30 cellular contexts compared by ENCODE assay signal in genomic region chr15:42048080-42048820, GRCh38. TPM values are rescaled to one million over a fixed set of nuclear protein-coding genes. Genes with fewer than 3 reads are reported as not detected.
DNase-seq lines count a peak whose midpoint lies in the region; ATAC-seq, FAIRE-seq and TF ChIP-seq lines count a peak whose summit lies in the region.
"Had no signal": no experiment of that assay in that cellular context is flagged by ENCODE, and none has a peak within 500 bp of the region (broad histone marks: within the 10 kb centered on the region; RNA-seq: fewer than 3 reads in every experiment).

No MANE protein-coding gene starts in this region.

- H3K27ac ChIP-seq in esophagus (ENCODE audit: low read depth in 2 of 2, low read length in 1 of 2), result peak overlapping the region; percentile 7 to 52
- no peak overlapping the region for H3K27ac ChIP-seq in HepG2 (ENCODE audit: extremely low read length, insufficient read depth, low read length)
- H3K27ac ChIP-seq: SJSA1 had no signal

- H3K27me3 ChIP-seq in esophagus (ENCODE audit: control insufficient read depth in 1 of 2, insufficient read depth in 2 of 2, low read length in 2 of 2) (no peaks in the 10 kb centered on the region), HepG2 (ENCODE audit: control insufficient read depth in 1 of 2, insufficient read depth in 2 of 2, low read length in 2 of 2) (peaks cover 1 to 31% of the 10 kb centered on the region in 2 experiments; a peak in 4 of 5 replicates)

- CTCF ChIA-PET in HepG2 (lab: Yijun Ruan, JAX; ENCODE audit: low intra/inter-chr PET ratio, low total read pairs), result no interaction called here

- no peak overlapping the region for H3K4me2 ChIP-seq in HepG2 (ENCODE audit: low read depth, low read length)

- TF ChIP-seq EP300 in HepG2 (IDR thresholded peaks at IDR 0.05; ENCODE audit: low read depth in 2 of 2, low read length in 2 of 2), result no peak
- no peak for TF ChIP-seq EP300 in HepG2 (CRISPR knock-in tag; IDR thresholded peaks at IDR 0.05; ENCODE audit: borderline replicate concordance)

- H3K36me3 ChIP-seq in esophagus (ENCODE audit: control insufficient read depth in 2 of 2, insufficient read depth in 2 of 2, low read length in 1 of 2), result no peaks in the 10 kb centered on the region
- no peaks in the 10 kb centered on the region for H3K36me3 ChIP-seq in HepG2 (replicated peaks in 1 of 2; ENCODE audit: control insufficient read depth in 1 of 2, insufficient read depth in 2 of 2, low read length in 2 of 2)
- H3K36me3 ChIP-seq: SJSA1 had no signal

- DNase-seq in NCI-H526 (lab: John Stamatoyannopoulos, UW) (peak; percentile 5 to 37), NCI-H526 treated with DMSO at 0.1 percent for 48 hours (lab: John Stamatoyannopoulos, UW) (no peak), left lobe of liver (ENCODE audit: low spot score) (peak; percentile 7), NCI-H187 treated with DMSO at 0.1 percent for 48 hours (lab: John Stamatoyannopoulos, UW) (no peak), HepG2 (ENCODE audit: low spot score) (no peak), midbrain (lab: John Stamatoyannopoulos, UW) (no peak)
- DNase-seq in NK-92 treated with Interleukin-12 subunit alpha and Interleukin-12 subunit beta, amount 100 ng/mL, for 24 hours (lab: John Stamatoyannopoulos, UW), result no peak
- DNase-seq: 8988T, ACHN, DMS153, HFFc6, KBM-7, MM.1S, NCI-H1048, NCI-H1694 treated with DMSO at 0.1 percent for 48 hours, NCI-H2081 treated with DMSO at 0.1 percent for 48 hours, NCI-H2171 treated with DMSO at 0.1 percent for 48 hours, NCI-H345, NCI-H510A treated with DMSO at 0.1 percent for 48 hours, NCI-H774, PC-3 had no signal

- no peak for TF ChIP-seq POLR2A in HepG2 (IDR thresholded peaks at IDR 0.05; ENCODE audit: insufficient read depth in 1 of 2, low read depth in 2 of 2, low read length in 2 of 2)

- no peak for TF ChIP-seq RAD21 in HepG2 (CRISPR knock-in tag; IDR thresholded peaks at IDR 0.05)

- no peaks in the 10 kb centered on the region for H3K9me3 ChIP-seq in esophagus (ENCODE audit: control insufficient read depth in 2 of 2, insufficient read depth in 1 of 2, low read depth in 1 of 2, low read length in 1 of 2)
- H3K9me3 ChIP-seq in HepG2 (ENCODE audit: low read length), result no peaks in the 10 kb centered on the region
- H3K9me3 ChIP-seq: SJSA1 had no signal

- intact Hi-C loops in HepG2 (cut with micrococcal nuclease; ENCODE audit: unreplicated experiment), result no loop called here

- BruUV-seq in HepG2 (replicated peaks; lab: Mats Ljungman, UMichigan), result no TSS peak

- 77 to 88% methylated on average over 9 of the region's 9 CpGs for WGBS in esophagus, 2 donors
- 60% methylated on average over 9 of the region's 9 CpGs for whole genome bisulfite sequencing in HepG2 (ENCODE audit: low lambda C conversion rate)

- POLR2A ChIA-PET in HepG2 (lab: Yijun Ruan, JAX), result no interaction called here

- no peaks in the 10 kb centered on the region for H3K4me1 ChIP-seq in esophagus (ENCODE audit: control insufficient read depth in 2 of 2, insufficient read depth in 2 of 2, low read length in 1 of 2)
- H3K4me1 ChIP-seq in HepG2 (ENCODE audit: insufficient read depth, low read length), result peaks cover 20% of the 10 kb centered on the region
- H3K4me1 ChIP-seq: SJSA1 had no signal

- in situ Hi-C loops in HepG2 (cut with HindIII; ENCODE audit: extremely low pct_ligation_motif_present, low pct_unique_long_range_greater_than_20kb), result no loop called here

- ATAC-seq in left lobe of liver (no peak), HepG2 (no peak)
- ATAC-seq: PC-3, Right ventricle myocardium inferior had no signal

- FAIRE-seq in HepG2 (lab: Jason Lieb, UNC), result no peak
- FAIRE-seq: GM18507, HTR-8/SVneo had no signal

- no peaks in the 10 kb centered on the region for H4K20me1 ChIP-seq in HepG2 (ENCODE audit: insufficient read depth, low read length)

- H3K9ac ChIP-seq in HepG2 (ENCODE audit: insufficient read depth, low read depth, low read length), result no peak overlapping the region

- TF ChIP-seq CTCF in HepG2 (CRISPR knock-in tag; IDR thresholded peaks at IDR 0.05), result no peak

- H3K79me2 ChIP-seq in HepG2 (ENCODE audit: insufficient read depth, low read length), result no peaks in the 10 kb centered on the region

- H2AFZ ChIP-seq in HepG2 (ENCODE audit: low read length), result no peak overlapping the region

- H3K4me3 ChIP-seq in esophagus (ENCODE audit: low read depth in 1 of 2, low read length in 2 of 2), result no peak overlapping the region
- no peak overlapping the region for H3K4me3 ChIP-seq in HepG2 (replicated peaks in 1 of 3; ENCODE audit: insufficient read depth in 1 of 3, low read depth in 2 of 3, low read length in 3 of 3)
- H3K4me3 ChIP-seq: SJSA1 had no signal

TF ChIP-seq in HepG2, 621 proteins besides CTCF, POLR2A, EP300 and RAD21 (continues in another document):
- TF ChIP-seq ZFP82 (CRISPR knock-in tag; IDR thresholded peaks at IDR 0.05; ENCODE audit: borderline replicate concordance), result no peak
- no peak for TF ChIP-seq DNMT1 (CRISPR knock-in tag; IDR thresholded peaks at IDR 0.05)
- no peak for TF ChIP-seq NFIC (IDR thresholded peaks at IDR 0.05; ENCODE audit: low read length)
- no peak for TF ChIP-seq ZNF451 (CRISPR knock-in tag; IDR thresholded peaks at IDR 0.05)
- TF ChIP-seq HNRNPUL1 (IDR thresholded peaks at IDR 0.05; ENCODE audit: low read depth, low read length), result no peak
- TF ChIP-seq TMF1 (CRISPR knock-in tag; IDR thresholded peaks at IDR 0.05; ENCODE audit: low read depth), result no peak
- no peak for TF ChIP-seq EHMT2 (IDR thresholded peaks at IDR 0.05; ENCODE audit: borderline replicate concordance, low read depth, low read length)
- no peak for TF ChIP-seq ZNF234 (CRISPR knock-in tag; conservative IDR thresholded peaks at IDR 0.05)
- no peak for TF ChIP-seq SP4 (CRISPR knock-in tag; IDR thresholded peaks at IDR 0.05)
- TF ChIP-seq HCFC1 (IDR thresholded peaks at IDR 0.05; ENCODE audit: low read depth, low read length), result no peak
- TF ChIP-seq SMARCC2 (IDR thresholded peaks at IDR 0.05), result no peak
- no peak for TF ChIP-seq ATF7 (IDR thresholded peaks at IDR 0.05)
- TF ChIP-seq ATF7 (CRISPR knock-in tag; IDR thresholded peaks at IDR 0.05), result no peak

RNA-seq across cellular contexts. Expression of gene PLA2G4E, which starts 27.4 kb away (rescaled TPM):
- polyA plus RNA-seq in esophagus (1 to 10 TPM; 1.2 to 2.5 TPM), HepG2 (2011; rRNA removed) (0.01 TPM in 1 of 2 replicates, not detected in the other)
- total RNA-seq in left lobe of liver (not detected), HepG2 (2016; rRNA removed; fragmentation: Illumina TruSeq; extraction: Trizol) (not detected in 2 replicates)
- not detected in 2 replicates for total RNA-seq in HepG2 (2016; cell fraction: cytosol; rRNA removed; fragmentation: Illumina TruSeq; extraction: Trizol; ENCODE audit: low read depth)
- not detected in 2 replicates for total RNA-seq in HepG2 (2016; cell fraction: insoluble cytoplasmic fraction; rRNA removed; fragmentation: Illumina TruSeq; extraction: Trizol)
- not detected in 2 replicates for total RNA-seq in HepG2 (2016; cell fraction: membrane; rRNA removed; fragmentation: Illumina TruSeq; extraction: Trizol)
- total RNA-seq in HepG2 (2016; cell fraction: nucleus; rRNA removed; fragmentation: Illumina TruSeq; extraction: Trizol), result not detected in 2 replicates
- polyA plus RNA-seq in HepG2 (2011; cell fraction: cytosol; rRNA removed), result not detected in 2 replicates
- polyA plus RNA-seq in HepG2 (2011; cell fraction: nucleus; rRNA removed), result not detected in 2 replicates
- polyA plus RNA-seq in HepG2 (2012), result not detected in 2 replicates
- not detected in 2 replicates for polyA plus RNA-seq in HepG2 (2016; cell fraction: cytosol; fragmentation: Illumina TruSeq; extraction: Trizol; ENCODE audit: low read depth)
- polyA plus RNA-seq in HepG2 (2016; cell fraction: insoluble cytoplasmic fraction; fragmentation: Illumina TruSeq; extraction: Trizol; ENCODE audit: low read depth), result not detected in 2 replicates
- not detected in 2 replicates for polyA plus RNA-seq in HepG2 (2016; cell fraction: membrane; fragmentation: Illumina TruSeq; extraction: Trizol; ENCODE audit: low read depth)
- not detected in 2 replicates for polyA plus RNA-seq in HepG2 (2016; cell fraction: nucleus; fragmentation: Illumina TruSeq; extraction: Trizol; ENCODE audit: insufficient read depth, low read depth)
- polyA minus RNA-seq in HepG2 (2011; rRNA and poly(A)+ RNA removed; ENCODE audit: low replicate concordance), result not detected in 2 replicates
- not detected in 2 replicates for polyA minus RNA-seq in HepG2 (2011; cell fraction: cytosol; rRNA and poly(A)+ RNA removed)
- not detected in 2 replicates for polyA minus RNA-seq in HepG2 (2011; cell fraction: nucleus; rRNA and poly(A)+ RNA removed)
- total RNA-seq: Daoy, G401, H9, HFFc6, PC-3, SJSA1 had no signal
- polyA plus RNA-seq: BJ had no signal

RNA-seq across cellular contexts. Expression of gene PLA2G4D, which starts 46.1 kb away (rescaled TPM):
- 1 to 10 TPM; 1.0 to 4.5 TPM for polyA plus RNA-seq in esophagus
- not detected for total RNA-seq in left lobe of liver
- total RNA-seq in HepG2 (2016; rRNA removed; fragmentation: Illumina TruSeq; extraction: Trizol), result 0.04 TPM in 1 of 2 replicates, not detected in the other
- total RNA-seq in HepG2 (2016; cell fraction: cytosol; rRNA removed; fragmentation: Illumina TruSeq; extraction: Trizol; ENCODE audit: low read depth), result not detected in 2 replicates
- total RNA-seq in HepG2 (2016; cell fraction: insoluble cytoplasmic fraction; rRNA removed; fragmentation: Illumina TruSeq; extraction: Trizol), result not detected in 2 replicates
- total RNA-seq in HepG2 (2016; cell fraction: membrane; rRNA removed; fragmentation: Illumina TruSeq; extraction: Trizol), result not detected in 2 replicates
- total RNA-seq in HepG2 (2016; cell fraction: nucleus; rRNA removed; fragmentation: Illumina TruSeq; extraction: Trizol), result not detected in 2 replicates
- polyA plus RNA-seq in HepG2 (2011; rRNA removed), result 0.21 and 0.29 TPM in 2 replicates
- polyA plus RNA-seq in HepG2 (2011; cell fraction: cytosol; rRNA removed), result 0.11 and 0.14 TPM in 2 replicates
- 0.78 and 1.4 TPM in 2 replicates for polyA plus RNA-seq in HepG2 (2011; cell fraction: nucleus; rRNA removed)
- polyA plus RNA-seq in HepG2 (2012), result 0.16 and 0.30 TPM in 2 replicates
- polyA plus RNA-seq in HepG2 (2016; cell fraction: cytosol; fragmentation: Illumina TruSeq; extraction: Trizol; ENCODE audit: low read depth), result not detected in 2 replicates
- not detected in 2 replicates for polyA plus RNA-seq in HepG2 (2016; cell fraction: insoluble cytoplasmic fraction; fragmentation: Illumina TruSeq; extraction: Trizol; ENCODE audit: low read depth)
- not detected in 2 replicates for polyA plus RNA-seq in HepG2 (2016; cell fraction: membrane; fragmentation: Illumina TruSeq; extraction: Trizol; ENCODE audit: low read depth)
- 0.13 TPM in 1 of 2 replicates, not detected in the other for polyA plus RNA-seq in HepG2 (2016; cell fraction: nucleus; fragmentation: Illumina TruSeq; extraction: Trizol; ENCODE audit: insufficient read depth, low read depth)
- 0.18 TPM in 1 of 2 replicates, not detected in the other for polyA minus RNA-seq in HepG2 (2011; rRNA and poly(A)+ RNA removed; ENCODE audit: low replicate concordance)
- polyA minus RNA-seq in HepG2 (2011; cell fraction: cytosol; rRNA and poly(A)+ RNA removed), result not detected in 2 replicates
- polyA minus RNA-seq in HepG2 (2011; cell fraction: nucleus; rRNA and poly(A)+ RNA removed), result 0.13 TPM in 1 of 2 replicates, not detected in the other
- total RNA-seq: Daoy, HFFc6, Right ventricle myocardium inferior, SJSA1 had no signal
- polyA plus RNA-seq: BJ had no signal

Comparison
In these comparisons a context has a peak if more than half of its experiments do, and no peak if none do; other contexts are left out.
1. DNase-seq: peak in NCI-H526 (2 of 2) and left lobe of liver (single experiment); none in NCI-H526 treated with DMSO at 0.1 percent for 48 hours (single experiment), NCI-H187 treated with DMSO at 0.1 percent for 48 hours (single experiment), HepG2 (single experiment), NK-92 treated with Interleukin-12 subunit alpha and Interleukin-12 subunit beta, amount 100 ng/mL, for 24 hours (single experiment) and midbrain (single experiment).